Comparison of ENCODE assay signal across 8 cellular contexts in genomic region chr4:56907009-56907408, GRCh38. TPM values are rescaled to one million over a fixed set of nuclear protein-coding genes. Genes with fewer than 3 reads are reported as not detected.
A peak's percentile ranks its signal among the peaks of the same experiment; 100 is the strongest.
DNase-seq lines count a peak whose midpoint lies in the region; ATAC-seq and TF ChIP-seq lines count a peak whose summit lies in the region.

No MANE protein-coding gene starts in this region.

- H3K9ac ChIP-seq in skeletal muscle satellite cell (ENCODE audit: low read depth, low read length) = peak overlapping the region; percentile 57

- H3K27me3 ChIP-seq in H7 (ENCODE audit: control insufficient read depth, insufficient read depth, low read length) (no peaks in the 10 kb centered on the region; the same call in 1 of the 2 replicates), skeletal muscle satellite cell (ENCODE audit: control insufficient read depth, insufficient read depth, low read length) (peaks cover 14% of the 10 kb centered on the region)

- TF ChIP-seq CTCF in foreskin fibroblast (IDR thresholded peaks at IDR 0.05; ENCODE audit: low read depth, low read length) = no peak

- H3K9me3 ChIP-seq in skeletal muscle satellite cell (replicated peaks; ENCODE audit: low read length) = no peaks in the 10 kb centered on the region

- ATAC-seq in GM21529 (IDR thresholded peaks at IDR 0.05; ENCODE audit: unreplicated experiment) (no peak), HG03521 (IDR thresholded peaks at IDR 0.05; ENCODE audit: unreplicated experiment) (no peak), GM19324 (IDR thresholded peaks at IDR 0.05; ENCODE audit: low FRiP score, unreplicated experiment) (no peak)

- H3K36me3 ChIP-seq in H7 (replicated peaks; ENCODE audit: control insufficient read depth, insufficient read depth, low read length) (no peaks in the 10 kb centered on the region; the same call in 1 of the 2 replicates), skeletal muscle satellite cell (ENCODE audit: insufficient read depth, low read length) (no peaks in the 10 kb centered on the region)

- DNase-seq in H7 (peak; percentile 40), foreskin fibroblast (no peak), NCI-H128 (lab: John Stamatoyannopoulos, UW; ENCODE audit: unreplicated experiment) (no peak)
- peak; percentile 21 for DNase-seq in activated CD4-positive, alpha-beta T cell treated with anti-CD3 and anti-CD28 coated beads, Interleukin-2, amount 50 U/mL, for 1 hour

- peaks cover 20% of the 10 kb centered on the region for H3K4me1 ChIP-seq in skeletal muscle satellite cell (ENCODE audit: control insufficient read depth, insufficient read depth, low read length)

- peak overlapping the region; percentile 87 for H3K4me2 ChIP-seq in skeletal muscle satellite cell (ENCODE audit: low read length)

- H3K4me3 ChIP-seq in H7 (ENCODE audit: insufficient read depth, low read depth, low read length) (peak overlapping the region; percentile 32), foreskin fibroblast (ENCODE audit: low read depth in 1 of 2, low read length in 2 of 2) (peak overlapping the region; percentile 49 to 53), skeletal muscle satellite cell (ENCODE audit: low read length) (peak overlapping the region; percentile 88)

RNA-seq across cellular contexts. Expression of gene REST, which starts 0.7 kb away (rescaled TPM):
- total RNA-seq in H7 (2014; rRNA removed; shearing (Covaris generic)) = 43.5 and 72.0 TPM in 2 replicates
- 28.6 and 36.0 TPM in 2 replicates for total RNA-seq in skeletal muscle satellite cell (2012; rRNA removed)

Comparison
In these comparisons a context has a peak if more than half of its experiments do, and no peak if none do; other contexts are left out.
1. DNase-seq: peak in H7 (single experiment) and activated CD4-positive, alpha-beta T cell treated with anti-CD3 and anti-CD28 coated beads, Interleukin-2, amount 50 U/mL, for 1 hour (single experiment); none in foreskin fibroblast (0 of 2) and NCI-H128 (single experiment).
2. H3K4me3 ChIP-seq: peak in every context shown above with its lines; median percentile 88 in skeletal muscle satellite cell; 51 in foreskin fibroblast; 32 in H7.